In the genomic region with DNA sequence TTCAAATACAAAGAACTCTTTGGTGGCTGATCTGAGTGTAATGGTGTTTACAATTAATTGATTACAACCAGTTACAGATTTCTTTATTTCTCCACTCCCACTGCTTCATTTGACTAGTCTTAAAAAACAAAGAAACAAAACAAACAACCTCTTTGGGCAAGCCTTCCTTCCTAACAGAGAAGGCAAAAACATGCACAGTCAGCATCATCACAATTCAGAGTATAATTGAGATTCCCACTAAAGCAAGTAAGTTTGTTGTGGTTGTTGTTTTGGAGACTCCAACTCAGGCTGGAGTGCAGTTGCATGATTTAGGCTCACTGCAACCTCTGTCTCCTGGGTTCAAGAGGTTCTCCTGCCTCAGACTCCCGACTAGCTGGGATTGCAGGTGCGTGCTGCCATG, we compare ENCODE assay signal across 38 cellular contexts. TPM values are rescaled to one million over a fixed set of nuclear protein-coding genes. Genes with fewer than 3 reads are reported as not detected.
"Had no signal": no experiment of that assay in that cellular context is flagged by ENCODE, and none has a peak within 500 bp of the region (broad histone marks: within the 10 kb centered on the region; RNA-seq: fewer than 3 reads in every experiment).

No MANE protein-coding gene starts in this region.

- FAIRE-seq: bronchial epithelial cell, TTC549 had no signal

- H3K36me3 Mint-ChIP-seq: activated CD8-positive, alpha-beta memory T cell treated with anti-CD3 and anti-CD28 coated beads, Interleukin-2, amount 10 ng/mL, durations not matched to agents 7 days and 5 days; activated naive CD4-positive, alpha-beta T cell treated with anti-CD3 and anti-CD28 coated beads, Interleukin-2, amount 10 ng/mL, durations not matched to agents 7 days and 5 days; activated naive CD4-positive, alpha-beta T cell treated with anti-CD3 and anti-CD28 coated beads, Interleukin-2, amount 50 U/mL, for 24 hours; activated naive CD8-positive, alpha-beta T cell; activated naive CD8-positive, alpha-beta T cell treated with anti-CD3 and anti-CD28 coated beads, Interleukin-2, amount 10 ng/mL, durations not matched to agents 7 days and 5 days had no signal

- H3K27me3 Mint-ChIP-seq: activated CD4-positive, alpha-beta memory T cell treated with anti-CD3 and anti-CD28 coated beads, Interleukin-2, amount 10 ng/mL, durations not matched to agents 7 days and 5 days; activated CD4-positive, alpha-beta T cell treated with anti-CD3 and anti-CD28 coated beads for 36 hours; activated CD4-positive, alpha-beta T cell treated with anti-CD3 and anti-CD28 coated beads, Interleukin-2, amount 10 ng/mL, durations not matched to agents 7 days and 5 days; activated CD8-positive, alpha-beta memory T cell treated with anti-CD3 and anti-CD28 coated beads, Interleukin-2, amount 10 ng/mL, durations not matched to agents 7 days and 5 days; activated naive CD4-positive, alpha-beta T cell treated with anti-CD3 and anti-CD28 coated beads, Interleukin-2, amount 10 ng/mL, durations not matched to agents 7 days and 5 days; activated naive CD4-positive, alpha-beta T cell treated with anti-CD3 and anti-CD28 coated beads, Interleukin-2, amount 50 U/mL, for 24 hours; activated naive CD8-positive, alpha-beta T cell; activated naive CD8-positive, alpha-beta T cell treated with anti-CD3 and anti-CD28 coated beads, Interleukin-2, amount 10 ng/mL, durations not matched to agents 7 days and 5 days; activated naive CD8-positive, alpha-beta T cell treated with anti-CD3 and anti-CD28 coated beads, Interleukin-2, amount 50 U/mL, for 24 hours; activated T-cell treated with anti-CD3 and anti-CD28 coated beads, Interleukin-2, amount 50 U/mL, for 24 hours; brain; central memory CD8-positive, alpha-beta T cell had no signal

- H3K4me1 Mint-ChIP-seq: activated CD4-positive, alpha-beta memory T cell treated with anti-CD3 and anti-CD28 coated beads, Interleukin-2, amount 10 ng/mL, durations not matched to agents 7 days and 5 days; activated CD4-positive, alpha-beta T cell treated with anti-CD3 and anti-CD28 coated beads for 36 hours; activated CD4-positive, alpha-beta T cell treated with anti-CD3 and anti-CD28 coated beads, Interleukin-2, amount 10 ng/mL, durations not matched to agents 7 days and 5 days; activated CD8-positive, alpha-beta memory T cell treated with anti-CD3 and anti-CD28 coated beads, Interleukin-2, amount 10 ng/mL, durations not matched to agents 7 days and 5 days; activated naive CD4-positive, alpha-beta T cell treated with anti-CD3 and anti-CD28 coated beads, Interleukin-2, amount 10 ng/mL, durations not matched to agents 7 days and 5 days; activated naive CD4-positive, alpha-beta T cell treated with anti-CD3 and anti-CD28 coated beads, Interleukin-2, amount 50 U/mL, for 24 hours; activated naive CD8-positive, alpha-beta T cell treated with anti-CD3 and anti-CD28 coated beads, Interleukin-2, amount 10 ng/mL, durations not matched to agents 7 days and 5 days; activated naive CD8-positive, alpha-beta T cell treated with anti-CD3 and anti-CD28 coated beads, Interleukin-2, amount 50 U/mL, for 24 hours; brain; central memory CD8-positive, alpha-beta T cell had no signal

- H3K4me1 ChIP-seq: ascending aorta had no signal

- H3K27ac ChIP-seq: ascending aorta, cardiac muscle cell, VCaP had no signal

- H3K36me3 ChIP-seq: ascending aorta, cardiac muscle cell had no signal

- DNase-seq: activated CD4-positive, alpha-beta memory T cell treated with anti-CD3 and anti-CD28 coated beads, Interleukin-2, amount 10 ng/mL, durations not matched to agents 7 days and 5 days; activated CD4-positive, alpha-beta T cell treated with anti-CD3 and anti-CD28 coated beads for 1 hour; activated CD4-positive, alpha-beta T cell treated with anti-CD3 and anti-CD28 coated beads for 36 hours; activated CD4-positive, alpha-beta T cell treated with anti-CD3 and anti-CD28 coated beads for 48 hours; activated CD4-positive, alpha-beta T cell treated with anti-CD3 and anti-CD28 coated beads, Interleukin-2, amount 10 ng/mL, durations not matched to agents 7 days and 5 days; activated CD4-positive, alpha-beta T cell treated with anti-CD3 and anti-CD28 coated beads, Interleukin-2, amount 50 U/mL, for 48 hours; activated CD4-positive, CD25-positive, alpha-beta regulatory T cell; activated CD8-positive, alpha-beta memory T cell treated with anti-CD3 and anti-CD28 coated beads for 24 hours; activated CD8-positive, alpha-beta memory T cell treated with anti-CD3 and anti-CD28 coated beads, Interleukin-2, amount 10 ng/mL, durations not matched to agents 7 days and 5 days; activated CD8-positive, alpha-beta memory T cell treated with anti-CD3 and anti-CD28 coated beads, Interleukin-2, amount 50 U/mL, for 48 hours; activated CD8-positive, alpha-beta T cell treated with anti-CD3 and anti-CD28 coated beads, Interleukin-2, amount 10 ng/mL, durations not matched to agents 7 days and 5 days; activated effector memory CD4-positive, alpha-beta T cell treated with Interleukin-2 at 50 U/mL for 16 hours; activated gamma-delta T cell; activated naive CD4-positive, alpha-beta T cell treated with anti-CD3 and anti-CD28 coated beads, Interleukin-2, amount 10 ng/mL, durations not matched to agents 7 days and 5 days; activated naive CD4-positive, alpha-beta T cell treated with Interleukin-2 at 50 U/mL for 16 hours; activated naive CD8-positive, alpha-beta T cell treated with anti-CD3 and anti-CD28 coated beads, Interleukin-2, amount 10 ng/mL, durations not matched to agents 7 days and 5 days; activated naive CD8-positive, alpha-beta T cell treated with anti-CD3 and anti-CD28 coated beads, Interleukin-2, amount 50 U/mL, for 24 hours; activated T-cell treated with anti-CD3 and anti-CD28 coated beads, Interleukin-2, amount 50 U/mL, for 24 hours; activated T-cell treated with anti-CD3 and anti-CD28 coated beads, Interleukin-2, amount 50 U/mL, for 48 hours; amygdala; anterior cingulate cortex; caudate nucleus; cerebellar nuclear complex; T-helper 2 cell; T-helper 9 cell had no signal

- H3K4me3 ChIP-seq: ascending aorta, cardiac muscle cell had no signal

- H3K4me3 Mint-ChIP-seq: activated CD4-positive, alpha-beta memory T cell treated with anti-CD3 and anti-CD28 coated beads, Interleukin-2, amount 10 ng/mL, durations not matched to agents 7 days and 5 days; activated CD4-positive, alpha-beta T cell treated with anti-CD3 and anti-CD28 coated beads for 36 hours; activated CD4-positive, alpha-beta T cell treated with anti-CD3 and anti-CD28 coated beads, Interleukin-2, amount 10 ng/mL, durations not matched to agents 7 days and 5 days; activated CD8-positive, alpha-beta memory T cell treated with anti-CD3 and anti-CD28 coated beads, Interleukin-2, amount 10 ng/mL, durations not matched to agents 7 days and 5 days; activated CD8-positive, alpha-beta T cell treated with anti-CD3 and anti-CD28 coated beads, Interleukin-2, amount 10 ng/mL, durations not matched to agents 7 days and 5 days; activated naive CD4-positive, alpha-beta T cell treated with anti-CD3 and anti-CD28 coated beads, Interleukin-2, amount 10 ng/mL, durations not matched to agents 7 days and 5 days; activated naive CD4-positive, alpha-beta T cell treated with anti-CD3 and anti-CD28 coated beads, Interleukin-2, amount 50 U/mL, for 24 hours; activated naive CD8-positive, alpha-beta T cell; activated naive CD8-positive, alpha-beta T cell treated with anti-CD3 and anti-CD28 coated beads, Interleukin-2, amount 10 ng/mL, durations not matched to agents 7 days and 5 days; activated naive CD8-positive, alpha-beta T cell treated with anti-CD3 and anti-CD28 coated beads, Interleukin-2, amount 50 U/mL, for 24 hours; activated T-cell treated with anti-CD3 and anti-CD28 coated beads, Interleukin-2, amount 50 U/mL, for 24 hours; brain; central memory CD8-positive, alpha-beta T cell; T-helper 1 cell treated with Interleukin-12 subunit alpha and Interleukin-12 subunit beta and Interleukin-4 antibody, amounts not matched to agents 30 μg/mL and 1 μg/mL, for 36 hours; T-helper 2 cell treated with Interferon-gamma antibody and Interleukin-4, amounts not matched to agents 5 μg/mL and 100 μg/mL, for 36 hours had no signal

- H3K9me3 ChIP-seq: ascending aorta had no signal

- H3K27me3 ChIP-seq: ascending aorta, cardiac muscle cell had no signal

- H3K9me3 Mint-ChIP-seq: activated CD4-positive, alpha-beta memory T cell treated with anti-CD3 and anti-CD28 coated beads, Interleukin-2, amount 10 ng/mL, durations not matched to agents 7 days and 5 days; activated CD4-positive, alpha-beta T cell treated with anti-CD3 and anti-CD28 coated beads, Interleukin-2, amount 10 ng/mL, durations not matched to agents 7 days and 5 days; activated naive CD4-positive, alpha-beta T cell treated with anti-CD3 and anti-CD28 coated beads, Interleukin-2, amount 10 ng/mL, durations not matched to agents 7 days and 5 days; activated naive CD4-positive, alpha-beta T cell treated with anti-CD3 and anti-CD28 coated beads, Interleukin-2, amount 50 U/mL, for 24 hours; activated naive CD8-positive, alpha-beta T cell treated with anti-CD3 and anti-CD28 coated beads, Interleukin-2, amount 10 ng/mL, durations not matched to agents 7 days and 5 days; activated naive CD8-positive, alpha-beta T cell treated with anti-CD3 and anti-CD28 coated beads, Interleukin-2, amount 50 U/mL, for 24 hours; activated T-cell treated with anti-CD3 and anti-CD28 coated beads, Interleukin-2, amount 50 U/mL, for 24 hours; activated T-helper 2 cell treated with anti-CD3 and anti-CD28 coated beads, Interferon-gamma antibody, Interleukin-2, Interleukin-4, amounts not matched to agents 10 μg/mL and 5 μg/mL and 100 μg/mL, durations not matched to agents 14 hours and 24 hours and 36 hours; brain; central memory CD8-positive, alpha-beta T cell; T-helper 1 cell treated with Interleukin-12 subunit alpha and Interleukin-12 subunit beta and Interleukin-4 antibody, amounts not matched to agents 30 μg/mL and 1 μg/mL, for 36 hours; T-helper 2 cell treated with Interferon-gamma antibody and Interleukin-4, amounts not matched to agents 5 μg/mL and 100 μg/mL, for 36 hours had no signal

- H3K27ac Mint-ChIP-seq: activated CD4-positive, alpha-beta memory T cell treated with anti-CD3 and anti-CD28 coated beads, Interleukin-2, amount 10 ng/mL, durations not matched to agents 7 days and 5 days; activated CD4-positive, alpha-beta T cell treated with anti-CD3 and anti-CD28 coated beads for 36 hours; activated CD4-positive, alpha-beta T cell treated with anti-CD3 and anti-CD28 coated beads, Interleukin-2, amount 10 ng/mL, durations not matched to agents 7 days and 5 days; activated CD8-positive, alpha-beta memory T cell treated with anti-CD3 and anti-CD28 coated beads, Interleukin-2, amount 10 ng/mL, durations not matched to agents 7 days and 5 days; activated CD8-positive, alpha-beta T cell treated with anti-CD3 and anti-CD28 coated beads, Interleukin-2, amount 10 ng/mL, durations not matched to agents 7 days and 5 days; activated naive CD4-positive, alpha-beta T cell treated with anti-CD3 and anti-CD28 coated beads, Interleukin-2, amount 10 ng/mL, durations not matched to agents 7 days and 5 days; activated naive CD4-positive, alpha-beta T cell treated with anti-CD3 and anti-CD28 coated beads, Interleukin-2, amount 50 U/mL, for 24 hours; activated naive CD8-positive, alpha-beta T cell; activated naive CD8-positive, alpha-beta T cell treated with anti-CD3 and anti-CD28 coated beads, Interleukin-2, amount 10 ng/mL, durations not matched to agents 7 days and 5 days; activated naive CD8-positive, alpha-beta T cell treated with anti-CD3 and anti-CD28 coated beads, Interleukin-2, amount 50 U/mL, for 24 hours; activated T-cell treated with anti-CD3 and anti-CD28 coated beads, Interleukin-2, amount 50 U/mL, for 24 hours; activated T-helper 2 cell treated with anti-CD3 and anti-CD28 coated beads, Interferon-gamma antibody, Interleukin-2, Interleukin-4, amounts not matched to agents 10 μg/mL and 5 μg/mL and 100 μg/mL, durations not matched to agents 14 hours and 24 hours and 36 hours; brain; T-helper 1 cell treated with Interleukin-12 subunit alpha and Interleukin-12 subunit beta and Interleukin-4 antibody, amounts not matched to agents 30 μg/mL and 1 μg/mL, for 36 hours; T-helper 2 cell treated with Interferon-gamma antibody and Interleukin-4, amounts not matched to agents 5 μg/mL and 100 μg/mL, for 36 hours had no signal

- ATAC-seq: activated CD4-positive, alpha-beta T cell treated with anti-CD3 and anti-CD28 coated beads for 36 hours; activated CD4-positive, CD25-positive, alpha-beta regulatory T cell treated with anti-CD3 and anti-CD28 coated beads, Interleukin-2, amount 50 U/mL, for 24 hours; activated CD8-positive, alpha-beta memory T cell treated with anti-CD3 and anti-CD28 coated beads, Interleukin-2, amount 10 ng/mL, durations not matched to agents 7 days and 5 days; activated CD8-positive, alpha-beta T cell treated with anti-CD3 and anti-CD28 coated beads, Interleukin-2, amount 10 ng/mL, durations not matched to agents 7 days and 5 days; activated naive CD8-positive, alpha-beta T cell treated with anti-CD3 and anti-CD28 coated beads, Interleukin-2, amount 50 U/mL, for 24 hours had no signal

RNA-seq across cellular contexts. Expression of gene GDPD1, which starts 40.4 kb away (rescaled TPM):
- total RNA-seq: ascending aorta had no signal
